11 cellular contexts compared by ENCODE assay signal in genomic region chr6:120219339-120219738, GRCh38.
"Had no signal": no experiment of that assay in that cellular context is flagged by ENCODE, and none has a peak within 500 bp of the region (broad histone marks: within the 10 kb centered on the region; RNA-seq: fewer than 3 reads in every experiment).

No MANE protein-coding gene starts in this region.

- H2AFZ ChIP-seq: GM23248, GM23338 had no signal

- H3K9me3 Mint-ChIP-seq: GM23338, H9 had no signal

- H3K9ac ChIP-seq: GM23248 had no signal

- H3K4me1 ChIP-seq: HAP-1 had no signal

- H3K36me3 ChIP-seq: HAP-1 had no signal

- H3K4me1 Mint-ChIP-seq: GM23338, H9 had no signal

- H3K9me3 ChIP-seq: HAP-1 had no signal

- H3K4me3 Mint-ChIP-seq: GM23338, H9, HFFc6 had no signal

- H3K27ac ChIP-seq: GM23248 had no signal

- ATAC-seq: GM23338, HCT116 had no signal

- FAIRE-seq: H1, H54 had no signal

- DNase-seq: GM23248, GOT3, H7, H9, HCEC 1CT, HFFc6 had no signal

- H3K27ac Mint-ChIP-seq: GM23338, H9, HFFc6 had no signal

- H3K4me2 ChIP-seq: GM23338 had no signal

- H3K4me3 ChIP-seq: GM23248, GM23338, HAP-1 had no signal
